In genomic region chr3:72598856-72599255, GRCh38 we compare ENCODE assay signal across 27 cellular contexts.
"Had no signal": no experiment of that assay in that cellular context is flagged by ENCODE, and none has a peak within 500 bp of the region (broad histone marks: within the 10 kb centered on the region; RNA-seq: fewer than 3 reads in every experiment).

No MANE protein-coding gene starts in this region.

- DNase-seq: hippocampal formation; kidney glomerular epithelial cell; left cardiac atrium; left lung; lower lobe of right lung; mammary epithelial cell; mesenchymal stem cell; naive B cell; natural killer cell; ovary; right lobe of liver; stimulated activated CD4-positive, alpha-beta T cell treated with anti-CD3 and anti-CD28 coated beads, Interleukin-1b, Interleukin-23, amount 100 ng/mL, for 48 hours; stimulated activated CD4-positive, alpha-beta T cell treated with anti-CD3 and anti-CD28 coated beads, Interleukin-2, amount 100 ng/mL, for 48 hours; stimulated activated CD4-positive, alpha-beta T cell treated with anti-CD3 and anti-CD28 coated beads, Interleukin-4, amount 100 ng/mL, for 4 hours; stimulated activated CD8-positive, alpha-beta memory T cell treated with anti-CD3 and anti-CD28 coated beads, Interleukin-4, amount 100 ng/mL, for 48 hours; stimulated activated naive CD8-positive, alpha-beta T cell treated with anti-CD3 and anti-CD28 coated beads, Interleukin-15, Interleukin-2, amounts not matched to agents 100 U/mL and 50 U/mL, for 24 hours; stomach; testis; thyroid gland; transverse colon; upper lobe of right lung had no signal

- H3K4me3 Mint-ChIP-seq: naive B cell; natural killer cell; stimulated activated memory B cell treated with anti-CD40 and anti-IgM and Interleukin-4, amounts not matched to agents 10 μg/mL and 1 μg/mL and 100 μg/mL, for 72 hours had no signal

- H3K4me3 ChIP-seq: left lung, lower lobe of right lung, ovary, right atrium auricular region, right lobe of liver, smooth muscle cell, stomach, testis, thyroid gland, transverse colon, upper lobe of right lung had no signal

- H3K27me3 ChIP-seq: left lung, ovary, right atrium auricular region, right lobe of liver, stomach, testis, thyroid gland, transverse colon, upper lobe of right lung had no signal

- H3K4me1 Mint-ChIP-seq: naive B cell; natural killer cell; stimulated activated memory B cell treated with anti-CD40 and anti-IgM and Interleukin-4, amounts not matched to agents 10 μg/mL and 1 μg/mL and 100 μg/mL, for 72 hours had no signal

- H3K27ac ChIP-seq: left lung, lower lobe of right lung, ovary, right atrium auricular region, right lobe of liver, stomach, testis, thyroid gland, transverse colon, upper lobe of right lung had no signal

- H3K27ac Mint-ChIP-seq: natural killer cell; progenitor cell of endocrine pancreas; stimulated activated memory B cell treated with anti-CD40 and anti-IgM and Interleukin-4, amounts not matched to agents 10 μg/mL and 1 μg/mL and 100 μg/mL, for 72 hours had no signal

- FAIRE-seq: keratinocyte, urothelium cell line had no signal

- H3K9me3 Mint-ChIP-seq: natural killer cell; stimulated activated memory B cell treated with anti-CD40 and anti-IgM and Interleukin-4, amounts not matched to agents 10 μg/mL and 1 μg/mL and 100 μg/mL, for 72 hours had no signal

- H3K4me2 ChIP-seq: smooth muscle cell had no signal

- H3K36me3 ChIP-seq: left lung, lower lobe of right lung, ovary, right atrium auricular region, right lobe of liver, stomach, thyroid gland, transverse colon, upper lobe of right lung had no signal

- ATAC-seq: left cardiac atrium; left lung; lower lobe of right lung; natural killer cell; right lobe of liver; stimulated activated memory B cell treated with anti-CD40 and anti-IgM and Interleukin-4, amounts not matched to agents 10 μg/mL and 1 μg/mL and 100 μg/mL, for 72 hours; stimulated activated naive CD8-positive, alpha-beta T cell treated with anti-CD3 and anti-CD28 coated beads, Interleukin-15, Interleukin-2, amounts not matched to agents 100 U/mL and 50 U/mL, for 24 hours; upper lobe of right lung had no signal

- H3K4me1 ChIP-seq: left lung, lower lobe of right lung, right atrium auricular region, testis, thyroid gland, transverse colon, upper lobe of right lung had no signal

- H3K27me3 Mint-ChIP-seq: progenitor cell of endocrine pancreas had no signal

- H3K36me3 Mint-ChIP-seq: natural killer cell; stimulated activated memory B cell treated with anti-CD40 and anti-IgM and Interleukin-4, amounts not matched to agents 10 μg/mL and 1 μg/mL and 100 μg/mL, for 72 hours had no signal

- H3K9me3 ChIP-seq: left lung, lower lobe of right lung, ovary, right atrium auricular region, right lobe of liver, stomach, testis, thyroid gland, transverse colon, upper lobe of right lung had no signal
